ENCODE assay signal across 23 cellular contexts in genomic region chr12:107355004-107355565, GRCh38.
DNase-seq lines count a peak whose midpoint lies in the region; ATAC-seq and TF ChIP-seq lines count a peak whose summit lies in the region.
"Had no signal": no experiment of that assay in that cellular context is flagged by ENCODE, and none has a peak within 500 bp of the region (broad histone marks: within the 10 kb centered on the region; RNA-seq: fewer than 3 reads in every experiment).

No MANE protein-coding gene starts in this region.

- H3K4me2 ChIP-seq in H9 (ENCODE audit: insufficient read depth, insufficient read length, low read length), result no peak overlapping the region
- H3K4me2 ChIP-seq: SK-N-SH had no signal

- no peak overlapping the region for H3K9ac ChIP-seq in H9 (ENCODE audit: extremely low read depth, insufficient read length, low read length)
- H3K9ac ChIP-seq: SK-N-SH had no signal

- no peak overlapping the region for H2BK20ac ChIP-seq in H9 (ENCODE audit: low read depth, low read length, poor library complexity, severe bottlenecking)

- no peak overlapping the region for H2BK15ac ChIP-seq in H9 (ENCODE audit: low read depth, low read length)

- no peak overlapping the region for H2AK5ac ChIP-seq in H9 (ENCODE audit: insufficient read length, low read length)

- peaks cover 16% of the 10 kb centered on the region for H3K36me3 Mint-ChIP-seq in activated CD4-positive, alpha-beta T cell treated with anti-CD3 and anti-CD28 coated beads, Interleukin-2, amount 10 ng/mL, durations not matched to agents 7 days and 5 days (ENCODE audit: low read depth)
- H3K36me3 Mint-ChIP-seq in activated CD4-positive, alpha-beta T cell treated with anti-CD3 and anti-CD28 coated beads for 36 hours (ENCODE audit: low read depth), result no peaks in the 10 kb centered on the region
- peaks cover 4 to 15% (median 5%) of the 10 kb centered on the region in 3 experiments; a peak in 6 of 7 replicates for H3K36me3 Mint-ChIP-seq in H9 (ENCODE audit: insufficient read depth in 1 of 3, low read depth in 3 of 3)
- peaks cover 0 to 3% (median 2%) of the 10 kb centered on the region in 3 donors for H3K36me3 Mint-ChIP-seq in naive thymus-derived CD8-positive, alpha-beta T cell

- H3K4ac ChIP-seq in H9 (ENCODE audit: low read depth, low read length), result no peak overlapping the region

- H3K36me3 ChIP-seq in WERI-Rb-1, result no peaks in the 10 kb centered on the region
- no peaks in the 10 kb centered on the region for H3K36me3 ChIP-seq in heart left ventricle

- H2BK5ac ChIP-seq in H9 (ENCODE audit: insufficient read length, low read length), result no peak overlapping the region

- H3K4me3 Mint-ChIP-seq in activated CD4-positive, alpha-beta T cell treated with anti-CD3 and anti-CD28 coated beads, Interleukin-2, amount 10 ng/mL, durations not matched to agents 7 days and 5 days, result no peak overlapping the region
- H3K4me3 Mint-ChIP-seq in activated CD4-positive, alpha-beta T cell treated with anti-CD3 and anti-CD28 coated beads for 36 hours, result no peak overlapping the region
- H3K4me3 Mint-ChIP-seq in H9, result no peak overlapping the region
- H3K4me3 Mint-ChIP-seq in naive thymus-derived CD8-positive, alpha-beta T cell, result peak overlapping the region in 8 of 10 donors; percentile 3 to 63 (median 46)

- no peak overlapping the region for H3K4me3 ChIP-seq in WERI-Rb-1 (ENCODE audit: low read depth, low read length)
- no peak overlapping the region for H3K4me3 ChIP-seq in heart left ventricle
- H3K4me3 ChIP-seq: GM12878 had no signal

- H3K23me2 ChIP-seq in H9 (ENCODE audit: insufficient read length, low read depth, low read length, poor library complexity, severe bottlenecking), result no peaks in the 10 kb centered on the region

- H3K4me1 ChIP-seq in H9 (ENCODE audit: insufficient read depth, low read length) (no peaks in the 10 kb centered on the region), heart left ventricle (peaks cover 0 to 13% (median 0%) of the 10 kb centered on the region in 12 donors)

- no peak overlapping the region for H4K91ac ChIP-seq in H9 (ENCODE audit: insufficient read length, low read depth, low read length)

- H3K27ac Mint-ChIP-seq in activated CD4-positive, alpha-beta T cell treated with anti-CD3 and anti-CD28 coated beads, Interleukin-2, amount 10 ng/mL, durations not matched to agents 7 days and 5 days, result peak overlapping the region; percentile 63
- no peak overlapping the region for H3K27ac Mint-ChIP-seq in activated CD4-positive, alpha-beta T cell treated with anti-CD3 and anti-CD28 coated beads for 36 hours
- no peak overlapping the region for H3K27ac Mint-ChIP-seq in H9
- peak overlapping the region in 8 of 10 donors; percentile 21 to 85 (median 44) for H3K27ac Mint-ChIP-seq in naive thymus-derived CD8-positive, alpha-beta T cell

- no CpG with 5 or more reads among the region's 10 CpGs for WGBS in H9 (ENCODE audit: extremely low coverage, insufficient read length, low lambda C conversion rate)
- WGBS in heart left ventricle, 4 donors, result 57 to 64% (median 61%) methylated on average over 9 to 10 of the region's 10 CpGs

- H3K4me1 Mint-ChIP-seq in activated CD4-positive, alpha-beta T cell treated with anti-CD3 and anti-CD28 coated beads, Interleukin-2, amount 10 ng/mL, durations not matched to agents 7 days and 5 days, result peaks cover 71% of the 10 kb centered on the region
- peaks cover 48% of the 10 kb centered on the region for H3K4me1 Mint-ChIP-seq in activated CD4-positive, alpha-beta T cell treated with anti-CD3 and anti-CD28 coated beads for 36 hours
- no peaks in the 10 kb centered on the region for H3K4me1 Mint-ChIP-seq in H9
- H3K4me1 Mint-ChIP-seq in naive thymus-derived CD8-positive, alpha-beta T cell, result peaks cover 47 to 74% (median 65%) of the 10 kb centered on the region in 4 donors

- CTCF ChIA-PET in activated CD4-positive, alpha-beta T cell treated with anti-CD3 and anti-CD28 coated beads, Interleukin-2, amount 10 ng/mL, durations not matched to agents 7 days and 5 days (lab: Charles Lee), result interaction anchor here (1.1 to 1.2 kb wide), 2 partner anchors 16 to 48 kb away, joined by 3 read pairs; no protein-coding TSS in a partner anchor
- CTCF ChIA-PET in activated CD4-positive, alpha-beta T cell treated with anti-CD3 and anti-CD28 coated beads for 36 hours (lab: Charles Lee), result interaction anchor here (1.3 to 2.3 kb wide), 4 partner anchors 13 to 225 kb away, joined by 3 to 9 read pairs (median 4); no protein-coding TSS in a partner anchor

- H3K27ac ChIP-seq in H9 (ENCODE audit: insufficient read length, low read depth, low read length) (no peak overlapping the region), WERI-Rb-1 (no peak overlapping the region), heart left ventricle (no peak overlapping the region)
- H3K27ac ChIP-seq: C4-2B had no signal

- no peak overlapping the region for H3T11ph ChIP-seq in H9 (ENCODE audit: low read length)

- H4K8ac ChIP-seq in H9 (replicated peaks; ENCODE audit: insufficient read length, low read depth, low read length), result no peak overlapping the region

- intact Hi-C loops in activated CD4-positive, alpha-beta T cell treated with anti-CD3 and anti-CD28 coated beads for 36 hours (cut with DNase I, micrococcal nuclease), result no loop called here
- intact Hi-C loops in heart left ventricle (cut with DNase I), result no loop called here

- no peak overlapping the region for H4K5ac ChIP-seq in H9 (ENCODE audit: insufficient read length, low read depth, low read length)

- no peaks in the 10 kb centered on the region for H4K20me1 ChIP-seq in H9 (ENCODE audit: control insufficient read depth, insufficient read depth, insufficient read length)

- DNase-seq in activated CD4-positive, alpha-beta T cell treated with anti-CD3 and anti-CD28 coated beads, Interleukin-2, amount 10 ng/mL, durations not matched to agents 7 days and 5 days, result no peak
- no peak for DNase-seq in activated CD4-positive, alpha-beta T cell treated with anti-CD3 and anti-CD28 coated beads for 36 hours
- DNase-seq in H9 (no peak), WERI-Rb-1 (peak; percentile 57), retina (no peak), NCI-H187 (lab: John Stamatoyannopoulos, UW) (no peak), heart left ventricle (no peak)
- no peak for DNase-seq in naive thymus-derived CD8-positive, alpha-beta T cell
- DNase-seq: COR-L47, DMS53, EL, MM.1S, NCI-H1092, NCI-H1694, NCI-H2107, NCI-H345, NCI-H748 treated with DMSO at 0.1 percent for 48 hours, OCI-M1, SHP77, SK-N-SH had no signal

- no peak for ATAC-seq in activated CD4-positive, alpha-beta T cell treated with anti-CD3 and anti-CD28 coated beads for 36 hours
- peak; percentile 56 to 63 for ATAC-seq in naive thymus-derived CD8-positive, alpha-beta T cell
- ATAC-seq in heart left ventricle, result no peak
- ATAC-seq: GM12878, HCT116 had no signal

- 0 out of 2 replicates have a peak overlapping the region, but pooled peaks have one; percentile 42 for H3K14ac ChIP-seq in H9 (ENCODE audit: insufficient read depth, low read length)

- no peaks in the 10 kb centered on the region for H3K79me1 ChIP-seq in H9 (ENCODE audit: insufficient read depth, low read depth, low read length, poor library complexity, severe bottlenecking)

- H3K9me3 Mint-ChIP-seq in activated CD4-positive, alpha-beta T cell treated with anti-CD3 and anti-CD28 coated beads, Interleukin-2, amount 10 ng/mL, durations not matched to agents 7 days and 5 days, result peaks cover 7% of the 10 kb centered on the region
- no peaks in the 10 kb centered on the region for H3K9me3 Mint-ChIP-seq in activated CD4-positive, alpha-beta T cell treated with anti-CD3 and anti-CD28 coated beads for 36 hours (ENCODE audit: low read depth)
- peaks cover 10 to 15% of the 10 kb centered on the region in 2 experiments for H3K9me3 Mint-ChIP-seq in H9
- H3K9me3 Mint-ChIP-seq in naive thymus-derived CD8-positive, alpha-beta T cell, result no peaks in the 10 kb centered on the region

- POLR2A ChIA-PET in activated CD4-positive, alpha-beta T cell treated with anti-CD3 and anti-CD28 coated beads, Interleukin-2, amount 10 ng/mL, durations not matched to agents 7 days and 5 days (lab: Charles Lee), result interaction anchor here (1.2 kb wide), 1 partner anchor 14 kb away, joined by 3 read pairs; no protein-coding TSS in a partner anchor
- POLR2A ChIA-PET in activated CD4-positive, alpha-beta T cell treated with anti-CD3 and anti-CD28 coated beads for 36 hours (lab: Charles Lee), result no interaction called here
- POLR2A ChIA-PET in naive thymus-derived CD8-positive, alpha-beta T cell (lab: Charles Lee), result interaction anchor here (1.3 to 3.4 kb wide), 3 partner anchors 17 to 35 kb away, joined by 4 to 16 read pairs (median 6); no protein-coding TSS in a partner anchor

- H3K9me3 ChIP-seq in H9 (ENCODE audit: control insufficient read depth, low read depth, low read length) (no peaks in the 10 kb centered on the region), WERI-Rb-1 (ENCODE audit: severe bottlenecking) (no peaks in the 10 kb centered on the region), heart left ventricle (no peaks in the 10 kb centered on the region)
- H3K9me3 ChIP-seq: SK-N-SH had no signal

- no peak overlapping the region for H2BK12ac ChIP-seq in H9 (ENCODE audit: insufficient read length, low read depth, low read length)

- TF ChIP-seq POLR2A in heart left ventricle (IDR thresholded peaks at IDR 0.05), result no peak

- no peak overlapping the region for H3K18ac ChIP-seq in H9 (ENCODE audit: insufficient read length, low read depth, low read length)

- no peak overlapping the region for H2BK120ac ChIP-seq in H9 (ENCODE audit: low read depth, low read length, poor library complexity, severe bottlenecking)

- TF ChIP-seq CTCF in H9 (conservative IDR thresholded peaks at IDR 0.05) (no peak), WERI-Rb-1 (IDR thresholded peaks at IDR 0.05; ENCODE audit: low read depth, low read length) (no peak), heart left ventricle (IDR thresholded peaks at IDR 0.05) (no peak)

- no peaks in the 10 kb centered on the region for H3K27me3 Mint-ChIP-seq in activated CD4-positive, alpha-beta T cell treated with anti-CD3 and anti-CD28 coated beads, Interleukin-2, amount 10 ng/mL, durations not matched to agents 7 days and 5 days
- no peaks in the 10 kb centered on the region for H3K27me3 Mint-ChIP-seq in activated CD4-positive, alpha-beta T cell treated with anti-CD3 and anti-CD28 coated beads for 36 hours
- H3K27me3 Mint-ChIP-seq in H9 (ENCODE audit: low read depth), result peaks cover 2% of the 10 kb centered on the region; the same call in 1 of the 2 replicates
- H3K27me3 Mint-ChIP-seq in naive thymus-derived CD8-positive, alpha-beta T cell, result no peaks in the 10 kb centered on the region

- no peaks in the 10 kb centered on the region for H3K79me2 ChIP-seq in H9 (ENCODE audit: insufficient read depth, low read length)

- H3K23ac ChIP-seq in H9 (ENCODE audit: insufficient read length, low read depth, low read length), result no peak overlapping the region

- H2AFZ ChIP-seq in H9 (ENCODE audit: low read length), result no peak overlapping the region

- no peak overlapping the region for H3K56ac ChIP-seq in H9 (ENCODE audit: insufficient read length, low read depth, low read length)

- H3K27me3 ChIP-seq in H9 (ENCODE audit: insufficient read depth, low read length) (no peaks in the 10 kb centered on the region), WERI-Rb-1 (ENCODE audit: insufficient read depth, low read depth, severe bottlenecking) (no peaks in the 10 kb centered on the region), heart left ventricle (peaks cover 0 to 12% (median 0%) of the 10 kb centered on the region in 9 donors)

Comparison
In these comparisons a context has a peak if more than half of its experiments do, and no peak if none do; other contexts are left out.
1. H3K27ac Mint-ChIP-seq: peak in activated CD4-positive, alpha-beta T cell treated with anti-CD3 and anti-CD28 coated beads, Interleukin-2, amount 10 ng/mL, durations not matched to agents 7 days and 5 days (single experiment) and naive thymus-derived CD8-positive, alpha-beta T cell (8 of 10); none in activated CD4-positive, alpha-beta T cell treated with anti-CD3 and anti-CD28 coated beads for 36 hours (single experiment) and H9 (0 of 3).
2. H3K4me3 Mint-ChIP-seq: peak in naive thymus-derived CD8-positive, alpha-beta T cell (8 of 10); none in activated CD4-positive, alpha-beta T cell treated with anti-CD3 and anti-CD28 coated beads, Interleukin-2, amount 10 ng/mL, durations not matched to agents 7 days and 5 days (single experiment), activated CD4-positive, alpha-beta T cell treated with anti-CD3 and anti-CD28 coated beads for 36 hours (single experiment) and H9 (0 of 2).
3. ATAC-seq: peak in naive thymus-derived CD8-positive, alpha-beta T cell (2 of 2); none in activated CD4-positive, alpha-beta T cell treated with anti-CD3 and anti-CD28 coated beads for 36 hours (single experiment) and heart left ventricle (0 of 4).